ENCODE assay signal across 7 cellular contexts in genomic region chr9:469672-470040, GRCh38. TPM values are rescaled to one million over a fixed set of nuclear protein-coding genes. Genes with fewer than 3 reads are reported as not detected.
DNase-seq lines count a peak whose midpoint lies in the region; ATAC-seq and TF ChIP-seq lines count a peak whose summit lies in the region.

No MANE protein-coding gene starts in this region.

- H3K4me2 ChIP-seq in KMS-11: peak overlapping the region; percentile 52

- no peaks in the 10 kb centered on the region for H3K9me3 ChIP-seq in iPS-18a (ENCODE audit: control insufficient read depth, low read depth, low read length)

- no peak for TF ChIP-seq CTCF in GM12875 (IDR thresholded peaks at IDR 0.05; ENCODE audit: borderline replicate concordance, insufficient read depth, low read depth, low read length)
- TF ChIP-seq CTCF in KMS-11 (conservative IDR thresholded peaks at IDR 0.05; ENCODE audit: low read depth, low read length): no peak

- H3K4me3 ChIP-seq in GM12875 (ENCODE audit: low read depth, low read length) (peak overlapping the region; percentile 58), KMS-11 (IDR thresholded peaks at IDR 0.05; ENCODE audit: insufficient read depth, low read depth, low read length) (no peak overlapping the region), iPS-18a (ENCODE audit: low read length) (peak overlapping the region; percentile 78)

- peak; percentile 16 for ATAC-seq in GM21526 (IDR thresholded peaks at IDR 0.05; ENCODE audit: low FRiP score, unreplicated experiment)
- no peak for ATAC-seq in activated naive CD8-positive, alpha-beta T cell treated with anti-CD3 and anti-CD28 coated beads, Interleukin-2, amount 10 ng/mL, durations not matched to agents 7 days and 5 days (ENCODE audit: low read depth)

- H3K4me3 Mint-ChIP-seq in activated naive CD8-positive, alpha-beta T cell treated with anti-CD3 and anti-CD28 coated beads, Interleukin-2, amount 10 ng/mL, durations not matched to agents 7 days and 5 days: peak overlapping the region; percentile 95

- H3K27me3 Mint-ChIP-seq in activated naive CD8-positive, alpha-beta T cell treated with anti-CD3 and anti-CD28 coated beads, Interleukin-2, amount 10 ng/mL, durations not matched to agents 7 days and 5 days: no peaks in the 10 kb centered on the region

- H4K20me1 ChIP-seq in KMS-11 (ENCODE audit: insufficient read depth): no peaks in the 10 kb centered on the region

- H3K36me3 ChIP-seq in KMS-11 (ENCODE audit: insufficient read depth): no peaks in the 10 kb centered on the region
- H3K36me3 ChIP-seq in iPS-18a (ENCODE audit: control insufficient read depth, low read depth, low read length): no peaks in the 10 kb centered on the region

- POLR2A ChIA-PET in activated naive CD8-positive, alpha-beta T cell treated with anti-CD3 and anti-CD28 coated beads, Interleukin-2, amount 10 ng/mL, durations not matched to agents 7 days and 5 days (lab: Charles Lee): interaction anchor here (0.6 to 0.9 kb wide), 2 partner anchors 9 to 539 kb away, joined by 3 to 4 read pairs; no protein-coding TSS in a partner anchor

- H3K9ac ChIP-seq in KMS-11 (peak overlapping the region; percentile 29; the same call in 1 of the 2 replicates), iPS-18a (ENCODE audit: low read length) (peak overlapping the region; percentile 61)

- H3K27ac Mint-ChIP-seq in activated naive CD8-positive, alpha-beta T cell treated with anti-CD3 and anti-CD28 coated beads, Interleukin-2, amount 10 ng/mL, durations not matched to agents 7 days and 5 days: peak overlapping the region; percentile 96

- H3K27ac ChIP-seq in KMS-11 (peak overlapping the region; percentile 46), iPS-18a (ENCODE audit: low read length) (no peak overlapping the region)

- H3K4me1 ChIP-seq in KMS-11 (ENCODE audit: low read depth, poor library complexity, severe bottlenecking): peaks cover 18% of the 10 kb centered on the region
- peaks cover 10% of the 10 kb centered on the region for H3K4me1 ChIP-seq in iPS-18a (ENCODE audit: control insufficient read depth, low read depth, low read length)

- DNase-seq in activated naive CD8-positive, alpha-beta T cell treated with anti-CD3 and anti-CD28 coated beads, Interleukin-2, amount 10 ng/mL, durations not matched to agents 7 days and 5 days: no peak
- DNase-seq in stimulated activated CD8-positive, alpha-beta memory T cell treated with anti-CD3 and anti-CD28 coated beads, Interleukin-12 subunit alpha, Interleukin-12 subunit beta, amount 100 ng/mL, for 4 hours (ENCODE audit: low read depth): peak; percentile 3
- no peak for DNase-seq in COR-L47 (lab: John Stamatoyannopoulos, UW)

- no peaks in the 10 kb centered on the region; the same call in 1 of the 2 replicates for H3K79me2 ChIP-seq in KMS-11 (ENCODE audit: insufficient read depth, low read depth)

- H2AFZ ChIP-seq in KMS-11 (ENCODE audit: low read depth): peak overlapping the region; percentile 55

- H3K27me3 ChIP-seq in KMS-11 (ENCODE audit: insufficient read depth, low read depth): no peaks in the 10 kb centered on the region
- peaks cover 7% of the 10 kb centered on the region for H3K27me3 ChIP-seq in iPS-18a (ENCODE audit: control insufficient read depth, insufficient read depth, low read length)

- no peaks in the 10 kb centered on the region for H3K9me3 Mint-ChIP-seq in activated naive CD8-positive, alpha-beta T cell treated with anti-CD3 and anti-CD28 coated beads, Interleukin-2, amount 10 ng/mL, durations not matched to agents 7 days and 5 days

- H3K4me1 Mint-ChIP-seq in activated naive CD8-positive, alpha-beta T cell treated with anti-CD3 and anti-CD28 coated beads, Interleukin-2, amount 10 ng/mL, durations not matched to agents 7 days and 5 days: peaks cover 26% of the 10 kb centered on the region

- H3K36me3 Mint-ChIP-seq in activated naive CD8-positive, alpha-beta T cell treated with anti-CD3 and anti-CD28 coated beads, Interleukin-2, amount 10 ng/mL, durations not matched to agents 7 days and 5 days: peaks cover 14% of the 10 kb centered on the region

RNA-seq across cellular contexts. Expression of gene KANK1, which starts 34.8 kb away (rescaled TPM):
- total RNA-seq in activated naive CD8-positive, alpha-beta T cell treated with anti-CD3 and anti-CD28 coated beads, Interleukin-2, amount 10 ng/mL, durations not matched to agents 7 days and 5 days: 1 to 10 TPM; 4.1 to 4.3 TPM
